In genomic region chr6:32947552-32948465, GRCh38 we compare ENCODE assay signal across 8 cellular contexts. TPM values are rescaled to one million over a fixed set of nuclear protein-coding genes. Genes with fewer than 3 reads are reported as not detected.
DNase-seq lines count a peak whose midpoint lies in the region; ATAC-seq, FAIRE-seq and TF ChIP-seq lines count a peak whose summit lies in the region.

No MANE protein-coding gene starts in this region.

- peak; percentile 34 to 39 for TF ChIP-seq CTCF in endothelial cell of umbilical vein (IDR thresholded peaks at IDR 0.05; ENCODE audit: extremely low read depth in 1 of 2, insufficient read depth in 1 of 2, low read depth in 1 of 2, low read length in 2 of 2)

- peaks cover 5 to 28% of the 10 kb centered on the region in 2 experiments for H3K27me3 ChIP-seq in endothelial cell of umbilical vein (ENCODE audit: control insufficient read depth in 2 of 2, insufficient read depth in 2 of 2, low read length in 2 of 2)

- TF ChIP-seq POLR2A in endothelial cell of umbilical vein (IDR thresholded peaks at IDR 0.05; ENCODE audit: low read depth, low read length), result no peak

- peak; percentile 7 for DNase-seq in NCI-H1092 treated with DMSO at 0.1 percent for 48 hours (lab: John Stamatoyannopoulos, UW)
- DNase-seq in NCI-H1092 (lab: John Stamatoyannopoulos, UW), result no peak
- peak; percentile 46 for DNase-seq in HK-2 (ENCODE audit: unreplicated experiment)
- peak; percentile 47 for DNase-seq in SW480 (ENCODE audit: low spot score)
- DNase-seq in endothelial cell of umbilical vein (ENCODE audit: low read depth, low spot score), result peak; percentile 58
- DNase-seq in retina, result peak; percentile 35
- no peak for DNase-seq in HuH-7 (ENCODE audit: low spot score)

- H3K4me2 ChIP-seq in endothelial cell of umbilical vein (ENCODE audit: insufficient read depth, low read length), result no peak overlapping the region

- FAIRE-seq in endothelial cell of umbilical vein (lab: Jason Lieb, UNC), result peak; percentile 56

- no TSS peak for BruUV-seq in endothelial cell of umbilical vein (replicated peaks; lab: Mats Ljungman, UMichigan)

- H3K79me2 ChIP-seq in endothelial cell of umbilical vein (ENCODE audit: control insufficient read depth, insufficient read depth, low read length), result no peaks in the 10 kb centered on the region

- no peak overlapping the region for H3K9ac ChIP-seq in endothelial cell of umbilical vein (replicated peaks; ENCODE audit: extremely low read depth, insufficient read depth, low read length)

- no peaks in the 10 kb centered on the region for H3K36me3 ChIP-seq in endothelial cell of umbilical vein (ENCODE audit: control insufficient read depth in 2 of 2, extremely low read depth in 1 of 2, insufficient read depth in 2 of 2, low read length in 2 of 2)

- CTCF ChIA-PET in endothelial cell of umbilical vein (lab: Charles Lee), result interaction anchor here (1.0 to 2.6 kb wide), 9 partner anchors 11 to 109 kb away, joined by 3 to 59 read pairs (median 4); partner anchors contain the start of gene TAP2

- no peaks in the 10 kb centered on the region for H4K20me1 ChIP-seq in endothelial cell of umbilical vein (replicated peaks; ENCODE audit: control insufficient read depth, extremely low read depth, insufficient read depth, low read length)

- intact Hi-C loops in endothelial cell of umbilical vein (cut with micrococcal nuclease), result loop anchor here (1.0 kb wide), 2 partner anchors 15 to 63 kb away; no protein-coding TSS in a partner anchor

- ATAC-seq in GM19395 (IDR thresholded peaks at IDR 0.05; ENCODE audit: unreplicated experiment), result no peak

- dilution Hi-C loops in endothelial cell of umbilical vein (cut with MboI; ENCODE audit: extremely low pct_ligation_motif_present, low sequenced_read_pairs), result no loop called here

- no peaks in the 10 kb centered on the region for H3K4me1 ChIP-seq in endothelial cell of umbilical vein (ENCODE audit: control insufficient read depth, extremely low read depth, insufficient read depth, low read length)

- H3K27ac ChIP-seq in endothelial cell of umbilical vein (ENCODE audit: insufficient read depth, low read depth, low read length), result no peak overlapping the region

- no peak overlapping the region for H2AFZ ChIP-seq in endothelial cell of umbilical vein (ENCODE audit: low read depth, low read length)

- no peaks in the 10 kb centered on the region for H3K9me1 ChIP-seq in endothelial cell of umbilical vein (replicated peaks; ENCODE audit: control insufficient read depth, extremely low read depth, insufficient read depth, low read length)

- no peak overlapping the region for H3K4me3 ChIP-seq in endothelial cell of umbilical vein (replicated peaks in 1 of 3; ENCODE audit: insufficient read depth in 1 of 3, low read depth in 1 of 3, low read length in 3 of 3)

- POLR2A ChIA-PET in endothelial cell of umbilical vein (lab: Charles Lee), result interaction anchor here (1.9 kb wide), 1 partner anchor 24 kb away, joined by 8 read pairs; no protein-coding TSS in a partner anchor

- H3K9me3 ChIP-seq in endothelial cell of umbilical vein (replicated peaks; ENCODE audit: control insufficient read depth, insufficient read depth, low read length), result no peaks in the 10 kb centered on the region

TF ChIP-seq in endothelial cell of umbilical vein, 7 proteins besides CTCF, POLR2A, EP300 and RAD21:
- TF ChIP-seq FOS (IDR thresholded peaks at IDR 0.05; ENCODE audit: borderline replicate concordance, insufficient read depth, low read length) (no peak), MAX (IDR thresholded peaks at IDR 0.05; ENCODE audit: insufficient read depth, insufficient read length) (no peak), GATA2 (IDR thresholded peaks at IDR 0.05; ENCODE audit: insufficient read depth, insufficient read length, low read depth, low read length) (no peak), JUN (IDR thresholded peaks at IDR 0.05; ENCODE audit: borderline replicate concordance, insufficient read depth, insufficient read length, low read depth) (no peak), EZH2 (IDR thresholded peaks at IDR 0.05; ENCODE audit: borderline replicate concordance, low read depth, low read length, severe bottlenecking) (no peak), POLR2AphosphoS5 (IDR thresholded peaks at IDR 0.05; ENCODE audit: insufficient read depth, low read depth, low read length) (no peak), MYC (IDR thresholded peaks at IDR 0.05; ENCODE audit: low read depth, low read length) (no peak)

RNA-seq across cellular contexts. Expression of gene HLA-DMA, which starts 5.1 kb away (rescaled TPM):
- total RNA-seq in endothelial cell of umbilical vein, result 0.53 and 1.2 TPM in 2 replicates
- polyA plus RNA-seq in endothelial cell of umbilical vein, result 7.7 and 10.9 TPM in 2 replicates
- 3.0 and 3.7 TPM in 2 replicates for polyA plus RNA-seq in endothelial cell of umbilical vein (2011; cell fraction: cytosol; rRNA removed)
- polyA plus RNA-seq in endothelial cell of umbilical vein (2011; cell fraction: nucleus; rRNA removed), result 11.6 and 14.0 TPM in 2 replicates
- 0.84 and 1.6 TPM in 2 replicates for polyA plus RNA-seq in endothelial cell of umbilical vein (2012)
- polyA minus RNA-seq in endothelial cell of umbilical vein, result 5.4 and 5.5 TPM in 2 replicates
- polyA minus RNA-seq in endothelial cell of umbilical vein (2011; cell fraction: cytosol; rRNA and poly(A)+ RNA removed), result 1.2 TPM
- polyA minus RNA-seq in endothelial cell of umbilical vein (2011; cell fraction: nucleus; rRNA and poly(A)+ RNA removed), result 3.9 and 4.0 TPM in 2 replicates

RNA-seq across cellular contexts. Expression of gene HLA-DMB, which starts 7.0 kb away (rescaled TPM):
- 0.39 TPM in 1 of 2 replicates, not detected in the other for total RNA-seq in endothelial cell of umbilical vein
- polyA plus RNA-seq in endothelial cell of umbilical vein, result 0.75 and 1.1 TPM in 2 replicates
- 0.71 and 0.87 TPM in 2 replicates for polyA plus RNA-seq in endothelial cell of umbilical vein (2011; cell fraction: cytosol; rRNA removed)
- polyA plus RNA-seq in endothelial cell of umbilical vein (2011; cell fraction: nucleus; rRNA removed), result 1.2 and 1.3 TPM in 2 replicates
- polyA plus RNA-seq in endothelial cell of umbilical vein (2012), result 0.16 and 0.27 TPM in 2 replicates
- polyA minus RNA-seq in endothelial cell of umbilical vein, result 0.34 and 0.45 TPM in 2 replicates
- polyA minus RNA-seq in endothelial cell of umbilical vein (2011; cell fraction: cytosol; rRNA and poly(A)+ RNA removed), result not detected
- 0.72 TPM in 1 of 2 replicates, not detected in the other for polyA minus RNA-seq in endothelial cell of umbilical vein (2011; cell fraction: nucleus; rRNA and poly(A)+ RNA removed)

RNA-seq across cellular contexts. Expression of gene BRD2, which starts 20.6 kb away (rescaled TPM):
- 187 and 197 TPM in 2 replicates for total RNA-seq in endothelial cell of umbilical vein
- 114 and 131 TPM in 2 replicates for polyA plus RNA-seq in endothelial cell of umbilical vein
- polyA plus RNA-seq in endothelial cell of umbilical vein (2011; cell fraction: cytosol; rRNA removed), result 127 and 138 TPM in 2 replicates
- 486 and 501 TPM in 2 replicates for polyA plus RNA-seq in endothelial cell of umbilical vein (2011; cell fraction: nucleus; rRNA removed)
- polyA plus RNA-seq in endothelial cell of umbilical vein (2012), result 101 and 133 TPM in 2 replicates
- polyA minus RNA-seq in endothelial cell of umbilical vein, result 110 and 118 TPM in 2 replicates
- polyA minus RNA-seq in endothelial cell of umbilical vein (2011; cell fraction: cytosol; rRNA and poly(A)+ RNA removed), result 64.9 TPM
- 159 and 195 TPM in 2 replicates for polyA minus RNA-seq in endothelial cell of umbilical vein (2011; cell fraction: nucleus; rRNA and poly(A)+ RNA removed)

Comparison
In these comparisons a context has a peak if more than half of its experiments do, and no peak if none do; other contexts are left out.
1. DNase-seq: peak in NCI-H1092 treated with DMSO at 0.1 percent for 48 hours (single experiment), HK-2 (single experiment), SW480 (single experiment), endothelial cell of umbilical vein (single experiment) and retina (single experiment); none in NCI-H1092 (single experiment) and HuH-7 (single experiment).